Comparison of ENCODE assay signal across 15 cellular contexts in the genomic region with DNA sequence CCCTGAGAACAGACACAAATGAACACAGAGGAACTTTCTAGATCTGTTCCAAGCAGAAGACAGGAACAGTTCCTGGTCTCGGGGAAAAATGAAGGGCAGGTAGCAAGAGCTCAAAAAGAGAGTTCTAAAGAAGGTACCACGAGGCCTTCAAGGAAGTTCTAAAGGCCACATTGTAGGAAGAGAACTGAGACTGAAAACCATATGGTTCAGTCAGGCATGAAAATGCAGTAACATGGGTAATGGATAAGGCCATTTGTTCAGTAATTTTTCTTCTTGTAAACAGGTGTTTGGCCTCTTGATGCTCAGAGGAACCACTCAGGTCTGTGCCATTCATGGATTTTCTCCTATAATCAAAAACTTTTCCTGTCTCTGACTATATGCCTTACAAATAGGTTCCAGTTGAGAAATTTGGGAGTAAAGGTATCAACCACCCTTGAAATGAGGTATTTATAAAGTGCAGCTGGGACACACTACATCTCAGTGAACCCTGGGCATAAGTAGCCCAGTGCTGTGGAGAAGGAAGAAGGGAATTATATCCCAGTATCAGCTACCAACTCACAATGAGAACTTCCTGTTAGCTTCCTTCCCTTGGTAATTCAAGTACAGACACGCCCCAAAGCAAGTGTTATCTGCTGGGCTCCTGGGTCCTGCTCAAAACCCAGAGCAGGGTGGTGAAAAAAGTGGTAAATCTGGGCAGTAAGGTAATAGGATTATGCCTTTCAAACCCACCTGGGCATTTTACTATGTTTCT.
A peak's percentile ranks its signal among the peaks of the same experiment; 100 is the strongest.
DNase-seq lines count a peak whose midpoint lies in the region; ATAC-seq and TF ChIP-seq lines count a peak whose summit lies in the region.
"Had no signal": no experiment of that assay in that cellular context is flagged by ENCODE, and none has a peak within 500 bp of the region (broad histone marks: within the 10 kb centered on the region; RNA-seq: fewer than 3 reads in every experiment).

No MANE protein-coding gene starts in this region.

- H3K27me3 Mint-ChIP-seq in neural progenitor cell (ENCODE audit: insufficient read depth, low read depth): no peaks in the 10 kb centered on the region
- H3K27me3 Mint-ChIP-seq: CD4-positive, alpha-beta T cell had no signal

- no peaks in the 10 kb centered on the region for H3K79me2 ChIP-seq in neural progenitor cell (ENCODE audit: low read depth)

- no peak overlapping the region for H3K9ac ChIP-seq in neural progenitor cell

- H3K4me2 ChIP-seq in neural progenitor cell: no peak overlapping the region

- H3K36me3 ChIP-seq in neural progenitor cell: no peaks in the 10 kb centered on the region
- H3K36me3 ChIP-seq: BE2C had no signal

- H3F3A ChIP-seq in neural progenitor cell (ENCODE audit: low read depth): no peaks in the 10 kb centered on the region

- H3K4me3 Mint-ChIP-seq in neural progenitor cell: no peak overlapping the region
- H3K4me3 Mint-ChIP-seq: CD4-positive, alpha-beta T cell; H9 had no signal

- TF ChIP-seq CTCF in epithelial cell of esophagus (IDR thresholded peaks at IDR 0.05; ENCODE audit: insufficient read depth, low read depth, low read length, missing control alignments) (no peak), neural progenitor cell (IDR thresholded peaks at IDR 0.05) (no peak)

- H3K36me3 Mint-ChIP-seq in neural progenitor cell: no peaks in the 10 kb centered on the region

- no peaks in the 10 kb centered on the region for H3K27me3 ChIP-seq in neural progenitor cell
- H3K27me3 ChIP-seq: BE2C had no signal

- no peaks in the 10 kb centered on the region for H3K4me1 ChIP-seq in neural progenitor cell
- H3K4me1 ChIP-seq: BE2C, Caco-2 had no signal

- H4K20me1 ChIP-seq in neural progenitor cell (ENCODE audit: low read depth): no peaks in the 10 kb centered on the region

- H3K4me3 ChIP-seq in epithelial cell of esophagus (ENCODE audit: low read length): no peak overlapping the region
- no peak overlapping the region for H3K4me3 ChIP-seq in neural progenitor cell
- H3K4me3 ChIP-seq: K562 had no signal

- peaks cover 6% of the 10 kb centered on the region for H3K9me3 Mint-ChIP-seq in neural progenitor cell

- H2AFZ ChIP-seq in neural progenitor cell (replicated peaks): no peak overlapping the region

- no peak overlapping the region for H3K27ac ChIP-seq in neural progenitor cell

- ATAC-seq in GM18867 (IDR thresholded peaks at IDR 0.05; ENCODE audit: unreplicated experiment) (peak; percentile 48), HG02852 (IDR thresholded peaks at IDR 0.05; ENCODE audit: unreplicated experiment) (peak; percentile 50), esophagus mucosa (no peak)

- peak; percentile 20 for DNase-seq in epithelial cell of esophagus (ENCODE audit: low read depth)
- no peak for DNase-seq in CD1c-positive myeloid dendritic cell (ENCODE audit: extremely low spot score)
- no peak for DNase-seq in dedifferentiated amniotic fluid mesenchymal stem cell (ENCODE audit: extremely low spot score)
- DNase-seq in neural progenitor cell (ENCODE audit: low spot score): no peak
- DNase-seq: ACHN; C1 segment of cervical spinal cord; CD4-positive, alpha-beta T cell; IMR-90 had no signal

- H3K27ac Mint-ChIP-seq in neural progenitor cell: no peak overlapping the region
- H3K27ac Mint-ChIP-seq: CD4-positive, alpha-beta T cell; H9 had no signal

- H3K4me1 Mint-ChIP-seq in neural progenitor cell: peaks cover 5% of the 10 kb centered on the region
- H3K4me1 Mint-ChIP-seq: H9 had no signal

- peaks cover 5% of the 10 kb centered on the region for H3K9me3 ChIP-seq in neural progenitor cell (ENCODE audit: low read depth)
- H3K9me3 ChIP-seq: BE2C, Caco-2 had no signal
